8 cellular contexts compared by ENCODE assay signal in the genomic region with DNA sequence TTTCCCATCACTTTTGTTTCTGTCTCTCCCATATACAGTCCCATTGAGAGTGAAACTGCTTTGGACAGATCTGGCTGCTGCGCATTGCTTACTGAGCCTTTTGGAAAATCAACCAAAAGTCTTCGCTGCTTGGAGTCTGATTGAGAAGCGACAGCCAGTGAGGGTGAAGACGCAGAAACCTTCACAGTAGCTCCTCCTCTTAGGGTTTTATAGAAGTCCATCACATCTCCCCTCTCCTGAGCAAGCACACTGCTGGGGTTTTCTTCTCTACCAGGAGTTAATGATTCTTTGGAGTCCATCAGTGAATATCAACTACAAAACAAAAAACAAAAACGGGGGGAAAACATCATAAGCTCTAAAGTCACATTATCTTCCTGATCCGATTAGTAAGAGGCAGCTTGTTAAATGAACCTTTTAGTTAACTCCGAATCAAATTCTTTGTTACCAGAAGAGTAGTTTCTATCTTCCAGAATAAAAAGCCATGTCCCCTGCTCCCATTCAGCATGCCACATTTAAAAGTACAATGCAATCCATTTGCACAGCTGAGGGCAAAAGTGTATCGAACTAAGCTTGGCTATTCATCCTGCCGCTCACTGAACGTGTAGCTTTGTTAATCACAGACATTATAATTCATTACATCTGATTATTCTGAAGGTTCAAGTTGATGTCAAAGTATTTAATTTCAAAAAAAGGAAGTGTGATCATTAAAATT. TPM values are rescaled to one million over a fixed set of nuclear protein-coding genes. Genes with fewer than 3 reads are reported as not detected.
A peak's percentile ranks its signal among the peaks of the same experiment; 100 is the strongest.
DNase-seq lines count a peak whose midpoint lies in the region; ATAC-seq, FAIRE-seq and TF ChIP-seq lines count a peak whose summit lies in the region.

No MANE protein-coding gene starts in this region.

- H3K4me1 ChIP-seq in OCI-LY1 (ENCODE audit: insufficient read depth, low read length, severe bottlenecking) = peaks cover 47% of the 10 kb centered on the region
- peaks cover 66% of the 10 kb centered on the region for H3K4me1 ChIP-seq in endothelial cell of umbilical vein (ENCODE audit: control insufficient read depth, extremely low read depth, insufficient read depth, low read length)

- BruUV-seq in endothelial cell of umbilical vein (replicated peaks; lab: Mats Ljungman, UMichigan) = no TSS peak

- H2AFZ ChIP-seq in OCI-LY1 (ENCODE audit: low read length) (no peak overlapping the region), endothelial cell of umbilical vein (ENCODE audit: low read depth, low read length) (no peak overlapping the region)

- peak; percentile 64 for FAIRE-seq in endothelial cell of umbilical vein (lab: Jason Lieb, UNC)

- H3K4me3 ChIP-seq in OCI-LY1 (ENCODE audit: low read depth, low read length, poor library complexity, severe bottlenecking) (peak overlapping the region; percentile 83), endothelial cell of umbilical vein (replicated peaks in 1 of 3; ENCODE audit: insufficient read depth in 1 of 3, low read depth in 1 of 3, low read length in 3 of 3) (peak overlapping the region in 2 of 3 experiments; percentile 9 to 87)

- TF ChIP-seq CTCF in GM10266 (IDR thresholded peaks at IDR 0.05; ENCODE audit: control insufficient read depth, insufficient read depth, low read depth, missing control alignments) = no peak
- TF ChIP-seq CTCF in OCI-LY1 (IDR thresholded peaks at IDR 0.05; ENCODE audit: low read length) = no peak
- no peak for TF ChIP-seq CTCF in endothelial cell of umbilical vein (IDR thresholded peaks at IDR 0.05; ENCODE audit: extremely low read depth in 1 of 2, insufficient read depth in 1 of 2, low read depth in 1 of 2, low read length in 2 of 2)

- H4K20me1 ChIP-seq in OCI-LY1 (ENCODE audit: insufficient read depth, low read length) (no peaks in the 10 kb centered on the region), endothelial cell of umbilical vein (replicated peaks; ENCODE audit: control insufficient read depth, extremely low read depth, insufficient read depth, low read length) (no peaks in the 10 kb centered on the region)

- peak overlapping the region; percentile 91 for H3K9ac ChIP-seq in OCI-LY1 (ENCODE audit: low read length)
- no peak overlapping the region for H3K9ac ChIP-seq in endothelial cell of umbilical vein (replicated peaks; ENCODE audit: extremely low read depth, insufficient read depth, low read length)

- H3K36me3 ChIP-seq in OCI-LY1 (ENCODE audit: insufficient read depth, low read length) (peaks cover 49% of the 10 kb centered on the region), endothelial cell of umbilical vein (ENCODE audit: control insufficient read depth in 2 of 2, extremely low read depth in 1 of 2, insufficient read depth in 2 of 2, low read length in 2 of 2) (no peaks in the 10 kb centered on the region)

- no peaks in the 10 kb centered on the region for H3K9me1 ChIP-seq in endothelial cell of umbilical vein (replicated peaks; ENCODE audit: control insufficient read depth, extremely low read depth, insufficient read depth, low read length)

- dilution Hi-C loops in endothelial cell of umbilical vein (cut with MboI; ENCODE audit: extremely low pct_ligation_motif_present, low sequenced_read_pairs) = no loop called here

- DNase-seq in GM10266 (ENCODE audit: extremely low spot score) (peak; percentile 28), endothelial cell of umbilical vein (ENCODE audit: low read depth, low spot score) (peak; percentile 50), putamen (ENCODE audit: low spot score) (peak; percentile 66), NCI-H1048 (lab: John Stamatoyannopoulos, UW) (no peak), HT-29 (ENCODE audit: low spot score) (no peak)
- DNase-seq in activated CD8-positive, alpha-beta memory T cell treated with anti-CD3 and anti-CD28 coated beads, Interleukin-2, amount 50 U/mL, for 4 hours = no peak

- H3K79me2 ChIP-seq in OCI-LY1 (ENCODE audit: insufficient read depth, low read length) (peaks cover 75% of the 10 kb centered on the region), endothelial cell of umbilical vein (ENCODE audit: control insufficient read depth, insufficient read depth, low read length) (peaks cover 70% of the 10 kb centered on the region)

- H3K9me3 ChIP-seq in OCI-LY1 (ENCODE audit: low read length) (no peaks in the 10 kb centered on the region), endothelial cell of umbilical vein (replicated peaks; ENCODE audit: control insufficient read depth, insufficient read depth, low read length) (no peaks in the 10 kb centered on the region)

- H3K27ac ChIP-seq in OCI-LY1 (ENCODE audit: low read depth, low read length, poor library complexity, severe bottlenecking) (peak overlapping the region; percentile 80), endothelial cell of umbilical vein (ENCODE audit: insufficient read depth, low read depth, low read length) (no peak overlapping the region)

- CTCF ChIA-PET in endothelial cell of umbilical vein (lab: Charles Lee) = interaction anchor here (0.9 to 2.5 kb wide), 6 partner anchors 295 to 742 kb away, joined by 3 to 10 read pairs (median 6); no protein-coding TSS in a partner anchor

- POLR2A ChIA-PET in endothelial cell of umbilical vein (lab: Charles Lee) = interaction anchor here (0.6 to 0.8 kb wide), 2 partner anchors 475 to 1727 kb away, joined by 3 to 6 read pairs; no protein-coding TSS in a partner anchor

- H3K27me3 ChIP-seq in OCI-LY1 (ENCODE audit: insufficient read depth, low read length) (no peaks in the 10 kb centered on the region), endothelial cell of umbilical vein (ENCODE audit: control insufficient read depth in 2 of 2, insufficient read depth in 2 of 2, low read length in 2 of 2) (no peaks in the 10 kb centered on the region)

- TF ChIP-seq POLR2A in endothelial cell of umbilical vein (IDR thresholded peaks at IDR 0.05; ENCODE audit: low read depth, low read length) = no peak

- intact Hi-C loops in endothelial cell of umbilical vein (cut with micrococcal nuclease) = loop anchor here (5.0 to 10.0 kb wide), 3 partner anchors 194 to 686 kb away; no protein-coding TSS in a partner anchor

- no peak for ATAC-seq in HG03521 (IDR thresholded peaks at IDR 0.05; ENCODE audit: unreplicated experiment)

- H3K9me2 ChIP-seq in OCI-LY1 (ENCODE audit: low read depth, low read length) = no peaks in the 10 kb centered on the region

- H3K4me2 ChIP-seq in OCI-LY1 (ENCODE audit: low read length) = peak overlapping the region; percentile 99
- H3K4me2 ChIP-seq in endothelial cell of umbilical vein (ENCODE audit: insufficient read depth, low read length) = peak overlapping the region; percentile 95

- no peaks in the 10 kb centered on the region for H3F3A ChIP-seq in OCI-LY1 (ENCODE audit: insufficient read depth, low read length)

TF ChIP-seq in endothelial cell of umbilical vein, 7 proteins besides CTCF, POLR2A, EP300 and RAD21:
- TF ChIP-seq, protein P1, sequence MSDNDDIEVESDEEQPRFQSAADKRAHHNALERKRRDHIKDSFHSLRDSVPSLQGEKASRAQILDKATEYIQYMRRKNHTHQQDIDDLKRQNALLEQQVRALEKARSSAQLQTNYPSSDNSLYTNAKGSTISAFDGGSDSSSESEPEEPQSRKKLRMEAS (IDR thresholded peaks at IDR 0.05; ENCODE audit: insufficient read depth, insufficient read length) = no peak
- TF ChIP-seq JUN (IDR thresholded peaks at IDR 0.05; ENCODE audit: borderline replicate concordance, insufficient read depth, insufficient read length, low read depth) (no peak), EZH2 (IDR thresholded peaks at IDR 0.05; ENCODE audit: borderline replicate concordance, low read depth, low read length, severe bottlenecking) (no peak), POLR2AphosphoS5 (IDR thresholded peaks at IDR 0.05; ENCODE audit: insufficient read depth, low read depth, low read length) (no peak), MYC (IDR thresholded peaks at IDR 0.05; ENCODE audit: low read depth, low read length) (no peak)

RNA-seq across cellular contexts. Expression of a gene that starts 2.8 kb away (rescaled TPM):
- total RNA-seq in endothelial cell of umbilical vein = 17.0 and 21.2 TPM in 2 replicates
- polyA plus RNA-seq in endothelial cell of umbilical vein = 3.0 and 4.1 TPM in 2 replicates
- 5.4 and 5.5 TPM in 2 replicates for polyA plus RNA-seq in endothelial cell of umbilical vein (2011; cell fraction: cytosol; rRNA removed)
- polyA plus RNA-seq in endothelial cell of umbilical vein (2011; cell fraction: nucleus; rRNA removed) = 6.4 and 8.2 TPM in 2 replicates
- 11.5 and 15.6 TPM in 2 replicates for polyA plus RNA-seq in endothelial cell of umbilical vein (2012)
- 12.0 and 13.3 TPM in 2 replicates for polyA minus RNA-seq in endothelial cell of umbilical vein
- 50.7 TPM for polyA minus RNA-seq in endothelial cell of umbilical vein (2011; cell fraction: cytosol; rRNA and poly(A)+ RNA removed)
- 20.7 and 29.0 TPM in 2 replicates for polyA minus RNA-seq in endothelial cell of umbilical vein (2011; cell fraction: nucleus; rRNA and poly(A)+ RNA removed)
- not detected in 2 replicates for total RNA-seq in HT-29 (2014; rRNA removed; shearing (Covaris generic))

Comparison
In these comparisons a context has a peak if more than half of its experiments do, and no peak if none do; other contexts are left out.
1. DNase-seq: peak in GM10266 (single experiment), endothelial cell of umbilical vein (single experiment) and putamen (single experiment); none in NCI-H1048 (single experiment), HT-29 (single experiment) and activated CD8-positive, alpha-beta memory T cell treated with anti-CD3 and anti-CD28 coated beads, Interleukin-2, amount 50 U/mL, for 4 hours (single experiment).
2. RNA of a gene that starts 2.8 kb away (total RNA-seq): 17.0 to 21.2 TPM in endothelial cell of umbilical vein; not detected in HT-29; every median in the first group is over 10 times any median in the second.